Comparison of ENCODE assay signal across 19 cellular contexts in genomic region chr3:37347941-37348340, GRCh38.
DNase-seq lines count a peak whose midpoint lies in the region; ATAC-seq, FAIRE-seq and TF ChIP-seq lines count a peak whose summit lies in the region.
"Had no signal": no experiment of that assay in that cellular context is flagged by ENCODE, and none has a peak within 500 bp of the region (broad histone marks: within the 10 kb centered on the region; RNA-seq: fewer than 3 reads in every experiment).

No MANE protein-coding gene starts in this region.

- TF ChIP-seq POLR2A in heart left ventricle (IDR thresholded peaks at IDR 0.05) (no peak), esophagus muscularis mucosa (IDR thresholded peaks at IDR 0.05; ENCODE audit: low read depth) (no peak)

- WGBS in pancreas, 2 donors, result 96% methylated on average over 2 of the region's 2 CpGs
- WGBS in heart left ventricle, 4 donors, result 93 to 95% (median 94%) methylated on average over 2 of the region's 2 CpGs
- WGBS in esophagus muscularis mucosa, result 89% methylated on average over 2 of the region's 2 CpGs

- TF ChIP-seq CTCF in WERI-Rb-1 (IDR thresholded peaks at IDR 0.05; ENCODE audit: low read depth, low read length) (no peak), epithelial cell of esophagus (IDR thresholded peaks at IDR 0.05; ENCODE audit: insufficient read depth, low read depth, low read length, missing control alignments) (no peak), pancreas (IDR thresholded peaks at IDR 0.05) (no peak), heart left ventricle (IDR thresholded peaks at IDR 0.05) (no peak), esophagus muscularis mucosa (IDR thresholded peaks at IDR 0.05) (no peak)

- ATAC-seq in pancreas (no peak), heart left ventricle (no peak)
- no peak for ATAC-seq in activated CD4-positive, CD25-positive, alpha-beta regulatory T cell treated with anti-CD3 and anti-CD28 coated beads, Interleukin-2, amount 50 U/mL, for 24 hours

- H3K4me3 ChIP-seq in WERI-Rb-1 (ENCODE audit: low read depth, low read length) (no peak overlapping the region), epithelial cell of esophagus (ENCODE audit: low read length) (no peak overlapping the region), pancreas (no peak overlapping the region), heart left ventricle (no peak overlapping the region), esophagus muscularis mucosa (no peak overlapping the region)
- H3K4me3 ChIP-seq: SK-N-MC had no signal

- H3K4me1 ChIP-seq in pancreas (no peaks in the 10 kb centered on the region), heart left ventricle (peaks cover 0 to 5% (median 0%) of the 10 kb centered on the region in 12 donors), esophagus muscularis mucosa (peaks cover 0 to 9% (median 0%) of the 10 kb centered on the region in 4 donors)

- peak; percentile 5 for FAIRE-seq in pancreas (lab: Jason Lieb, UNC)

- H3K27ac ChIP-seq in WERI-Rb-1 (peak overlapping the region; percentile 45; the same call in 1 of the 2 replicates), pancreas (no peak overlapping the region), heart left ventricle (no peak overlapping the region), esophagus muscularis mucosa (replicated peaks in 1 of 4) (no peak overlapping the region)
- H3K27ac ChIP-seq: C4-2B, SK-N-MC had no signal

- DNase-seq in COLO829 (ENCODE audit: low spot score) (peak; percentile 18), WERI-Rb-1 (no peak), epithelial cell of esophagus (ENCODE audit: low read depth) (peak; percentile 5), pancreas (no peak), heart left ventricle (no peak), esophagus muscularis mucosa (ENCODE audit: extremely low spot score) (no peak), GM03348 (ENCODE audit: low spot score) (no peak)
- DNase-seq: CD8-positive, alpha-beta memory T cell; DMS53; GDM1; Karpas-422; NCI-H1694; NCI-H2081; NCI-H446; NCI-H526; SHP77 had no signal

- H3K27me3 ChIP-seq in WERI-Rb-1 (ENCODE audit: insufficient read depth, low read depth, severe bottlenecking), result no peaks in the 10 kb centered on the region
- H3K27me3 ChIP-seq in pancreas, result no peaks in the 10 kb centered on the region
- H3K27me3 ChIP-seq in heart left ventricle, result no peaks in the 10 kb centered on the region
- H3K27me3 ChIP-seq in esophagus muscularis mucosa, result no peaks in the 10 kb centered on the region

- H3K36me3 ChIP-seq in WERI-Rb-1 (peaks cover 19% of the 10 kb centered on the region), pancreas (peaks cover 0 to 27% (median 13%) of the 10 kb centered on the region in 3 donors), heart left ventricle (peaks cover 0 to 99% (median 94%) of the 10 kb centered on the region in 9 donors), esophagus muscularis mucosa (peaks cover 28 to 90% (median 60%) of the 10 kb centered on the region in 4 donors)

- no peak for TF ChIP-seq EP300 in esophagus muscularis mucosa (IDR thresholded peaks at IDR 0.05)

- intact Hi-C loops in pancreas (cut with DNase I) (no loop called here), heart left ventricle (cut with DNase I) (no loop called here), esophagus muscularis mucosa (cut with DNase I) (no loop called here)

- H3K9me3 ChIP-seq in WERI-Rb-1 (ENCODE audit: severe bottlenecking), result no peaks in the 10 kb centered on the region
- H3K9me3 ChIP-seq in pancreas, result no peaks in the 10 kb centered on the region
- no peaks in the 10 kb centered on the region for H3K9me3 ChIP-seq in heart left ventricle
- no peaks in the 10 kb centered on the region for H3K9me3 ChIP-seq in esophagus muscularis mucosa

Comparison
In these comparisons a context has a peak if more than half of its experiments do, and no peak if none do; other contexts are left out.
1. DNase-seq: peak in COLO829 (single experiment) and epithelial cell of esophagus (single experiment); none in WERI-Rb-1 (single experiment), pancreas (0 of 6), heart left ventricle (0 of 5), esophagus muscularis mucosa (single experiment) and GM03348 (single experiment).